ENCODE assay signal across 16 cellular contexts in genomic region chr9:133124123-133124948, GRCh38. TPM values are rescaled to one million over a fixed set of nuclear protein-coding genes. Genes with fewer than 3 reads are reported as not detected.
DNase-seq lines count a peak whose midpoint lies in the region; ATAC-seq and TF ChIP-seq lines count a peak whose summit lies in the region.
"Had no signal": no experiment of that assay in that cellular context is flagged by ENCODE, and none has a peak within 500 bp of the region (broad histone marks: within the 10 kb centered on the region; RNA-seq: fewer than 3 reads in every experiment).

No MANE protein-coding gene starts in this region.

- H3K9me3 ChIP-seq in neutrophil = no peaks in the 10 kb centered on the region
- H3K9me3 ChIP-seq: colonic mucosa, lower lobe of right lung, Peyer's patch, thoracic aorta had no signal

- no peaks in the 10 kb centered on the region for H3K36me3 ChIP-seq in neutrophil
- H3K36me3 ChIP-seq: colonic mucosa, lower lobe of right lung, Peyer's patch, thoracic aorta had no signal

- ATAC-seq in GM21515 (IDR thresholded peaks at IDR 0.05; ENCODE audit: unreplicated experiment) = no peak
- ATAC-seq: lower lobe of right lung had no signal

- peaks cover 70% of the 10 kb centered on the region for H3K27me3 ChIP-seq in neutrophil
- H3K27me3 ChIP-seq: colonic mucosa, Peyer's patch had no signal

- CTCF ChIA-PET in activated CD4-positive, alpha-beta T cell treated with anti-CD3 and anti-CD28 coated beads, Interleukin-2, amount 10 ng/mL, durations not matched to agents 7 days and 5 days (lab: Charles Lee) = no interaction called here

- H3K27ac ChIP-seq in neutrophil = peak overlapping the region; percentile 31
- H3K27ac ChIP-seq: colonic mucosa, thoracic aorta had no signal

- DNase-seq in activated CD4-positive, alpha-beta T cell treated with anti-CD3 and anti-CD28 coated beads, Interleukin-2, amount 10 ng/mL, durations not matched to agents 7 days and 5 days = no peak
- DNase-seq in activated CD4-positive, alpha-beta T cell treated with anti-CD3 and anti-CD28 coated beads for 1 hour = no peak
- DNase-seq in NCI-H748 treated with DMSO at 0.1 percent for 48 hours (lab: John Stamatoyannopoulos, UW) (no peak), islet precursor cell (no peak)
- DNase-seq: ACHN; colonic mucosa; H7; lower lobe of right lung; NCI-H524; Peyer's patch; stimulated activated CD4-positive, alpha-beta T cell treated with anti-CD3 and anti-CD28 coated beads, Interleukin-12 subunit alpha, Interleukin-12 subunit beta, amount 100 ng/mL, for 4 hours had no signal

- H3K36me3 Mint-ChIP-seq in activated CD4-positive, alpha-beta T cell treated with anti-CD3 and anti-CD28 coated beads, Interleukin-2, amount 10 ng/mL, durations not matched to agents 7 days and 5 days (ENCODE audit: low read depth) = peaks cover 9% of the 10 kb centered on the region
- no peaks in the 10 kb centered on the region for H3K36me3 Mint-ChIP-seq in IgD-negative memory B cell
- H3K36me3 Mint-ChIP-seq in dendritic cell treated with granulocyte-macrophage colony-stimulating factor and Interleukin-4, amounts not matched to agents 40 ng/mL and 50 ng/mL, for 4 days (ENCODE audit: low read depth) = peaks cover 27% of the 10 kb centered on the region

- peaks cover 40 to 42% of the 10 kb centered on the region in 2 experiments for H3K4me1 ChIP-seq in neutrophil (ENCODE audit: control insufficient read depth in 1 of 2, insufficient read depth in 1 of 2, low read depth in 1 of 2, low read length in 1 of 2)

- intact Hi-C loops in dendritic cell treated with granulocyte-macrophage colony-stimulating factor and Interleukin-4, amounts not matched to agents 40 ng/mL and 50 ng/mL, for 4 days (cut with micrococcal nuclease) = no loop called here

- H3K4me3 ChIP-seq in neutrophil (ENCODE audit: low read depth in 1 of 2, low read length in 1 of 2) = no peak overlapping the region
- H3K4me3 ChIP-seq: colonic mucosa, lower lobe of right lung, Peyer's patch, thoracic aorta had no signal

- H3K4me3 Mint-ChIP-seq in activated CD4-positive, alpha-beta T cell treated with anti-CD3 and anti-CD28 coated beads, Interleukin-2, amount 10 ng/mL, durations not matched to agents 7 days and 5 days = no peak overlapping the region
- peak overlapping the region in 3 of 4 donors; percentile 0 to 65 (median 51) for H3K4me3 Mint-ChIP-seq in IgD-negative memory B cell
- peak overlapping the region; percentile 18 for H3K4me3 Mint-ChIP-seq in dendritic cell treated with granulocyte-macrophage colony-stimulating factor and Interleukin-4, amounts not matched to agents 40 ng/mL and 50 ng/mL, for 4 days

- H3K27me3 Mint-ChIP-seq in activated CD4-positive, alpha-beta T cell treated with anti-CD3 and anti-CD28 coated beads, Interleukin-2, amount 10 ng/mL, durations not matched to agents 7 days and 5 days = no peaks in the 10 kb centered on the region
- H3K27me3 Mint-ChIP-seq in IgD-negative memory B cell = no peaks in the 10 kb centered on the region
- no peaks in the 10 kb centered on the region for H3K27me3 Mint-ChIP-seq in dendritic cell treated with granulocyte-macrophage colony-stimulating factor and Interleukin-4, amounts not matched to agents 40 ng/mL and 50 ng/mL, for 4 days

- TF ChIP-seq CTCF in neutrophil (IDR thresholded peaks at IDR 0.05) = no peak

- POLR2A ChIA-PET in activated CD4-positive, alpha-beta T cell treated with anti-CD3 and anti-CD28 coated beads, Interleukin-2, amount 10 ng/mL, durations not matched to agents 7 days and 5 days (lab: Charles Lee) = no interaction called here

- H3K4me1 Mint-ChIP-seq in activated CD4-positive, alpha-beta T cell treated with anti-CD3 and anti-CD28 coated beads, Interleukin-2, amount 10 ng/mL, durations not matched to agents 7 days and 5 days = peaks cover 69% of the 10 kb centered on the region
- peaks cover 26 to 43% (median 28%) of the 10 kb centered on the region in 3 donors for H3K4me1 Mint-ChIP-seq in IgD-negative memory B cell
- H3K4me1 Mint-ChIP-seq in dendritic cell treated with granulocyte-macrophage colony-stimulating factor and Interleukin-4, amounts not matched to agents 40 ng/mL and 50 ng/mL, for 4 days (ENCODE audit: low read depth) = peaks cover 74% of the 10 kb centered on the region

- no peaks in the 10 kb centered on the region for H3K9me3 Mint-ChIP-seq in activated CD4-positive, alpha-beta T cell treated with anti-CD3 and anti-CD28 coated beads, Interleukin-2, amount 10 ng/mL, durations not matched to agents 7 days and 5 days
- no peaks in the 10 kb centered on the region for H3K9me3 Mint-ChIP-seq in IgD-negative memory B cell
- no peaks in the 10 kb centered on the region for H3K9me3 Mint-ChIP-seq in dendritic cell treated with granulocyte-macrophage colony-stimulating factor and Interleukin-4, amounts not matched to agents 40 ng/mL and 50 ng/mL, for 4 days

- H3K27ac Mint-ChIP-seq in activated CD4-positive, alpha-beta T cell treated with anti-CD3 and anti-CD28 coated beads, Interleukin-2, amount 10 ng/mL, durations not matched to agents 7 days and 5 days = peak overlapping the region; percentile 2
- H3K27ac Mint-ChIP-seq in IgD-negative memory B cell = peak overlapping the region; percentile 40 to 99 (median 97)
- peak overlapping the region; percentile 74 for H3K27ac Mint-ChIP-seq in dendritic cell treated with granulocyte-macrophage colony-stimulating factor and Interleukin-4, amounts not matched to agents 40 ng/mL and 50 ng/mL, for 4 days

RNA-seq across cellular contexts. Expression of gene RALGDS, which starts 3.3 kb away (rescaled TPM):
- 10 to 100 TPM; 79.1 to 92.3 TPM for total RNA-seq in activated CD4-positive, alpha-beta T cell treated with anti-CD3 and anti-CD28 coated beads, Interleukin-2, amount 10 ng/mL, durations not matched to agents 7 days and 5 days
- polyA plus RNA-seq in IgD-negative memory B cell = 16.9 TPM

RNA-seq across cellular contexts. Expression of gene GBGT1, which starts 39.4 kb away (rescaled TPM):
- 1 to 10 TPM; 2.4 to 2.7 TPM for total RNA-seq in activated CD4-positive, alpha-beta T cell treated with anti-CD3 and anti-CD28 coated beads, Interleukin-2, amount 10 ng/mL, durations not matched to agents 7 days and 5 days
- 1.7 TPM for polyA plus RNA-seq in IgD-negative memory B cell

Comparison
In these comparisons a context has a peak if more than half of its experiments do, and no peak if none do; other contexts are left out.
1. H3K27ac Mint-ChIP-seq: peak in every context shown above with its lines; median percentile 97 in IgD-negative memory B cell; 74 in dendritic cell treated with granulocyte-macrophage colony-stimulating factor and Interleukin-4, amounts not matched to agents 40 ng/mL and 50 ng/mL, for 4 days; 2 in activated CD4-positive, alpha-beta T cell treated with anti-CD3 and anti-CD28 coated beads, Interleukin-2, amount 10 ng/mL, durations not matched to agents 7 days and 5 days.